In the genomic region with DNA sequence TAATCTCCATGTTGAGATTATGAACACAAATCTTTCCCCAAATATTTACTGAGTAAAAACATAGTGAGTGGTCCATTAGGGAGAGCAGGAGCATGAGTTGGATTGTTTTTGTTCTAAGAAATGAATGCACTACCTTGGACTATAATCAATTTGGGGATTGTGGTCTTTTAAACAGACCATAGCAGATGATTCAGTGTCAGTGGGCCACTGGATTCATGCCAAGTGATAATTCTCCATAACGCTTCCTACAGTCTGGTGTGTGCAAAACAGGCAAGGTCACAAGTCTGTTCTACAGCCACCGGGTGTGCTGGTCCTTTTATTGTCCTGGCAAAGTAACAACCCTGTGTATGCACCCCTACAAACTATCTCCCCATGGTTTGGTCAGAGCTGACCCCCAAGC, we compare ENCODE assay signal across 14 cellular contexts.
"Had no signal": no experiment of that assay in that cellular context is flagged by ENCODE, and none has a peak within 500 bp of the region (broad histone marks: within the 10 kb centered on the region; RNA-seq: fewer than 3 reads in every experiment).

No MANE protein-coding gene starts in this region.

- DNase-seq: effector memory CD8-positive, alpha-beta T cell; esophagus squamous epithelium; foreskin fibroblast; head of caudate nucleus; kidney; left cardiac atrium; left ventricle myocardium inferior; lower lobe of right lung; natural killer cell; small intestine; stimulated activated CD4-positive, alpha-beta T cell treated with anti-CD3 and anti-CD28 coated beads, Interleukin-12 subunit alpha, Interleukin-12 subunit beta, amount 100 ng/mL, for 4 hours; stimulated activated naive CD4-positive, alpha-beta T cell; stomach; transverse colon had no signal
